ENCODE assay signal across 9 cellular contexts in genomic region chr21:15057290-15057689, GRCh38. TPM values are rescaled to one million over a fixed set of nuclear protein-coding genes. Genes with fewer than 3 reads are reported as not detected.
DNase-seq lines count a peak whose midpoint lies in the region; ATAC-seq lines count a peak whose summit lies in the region.
"Had no signal": no experiment of that assay in that cellular context is flagged by ENCODE, and none has a peak within 500 bp of the region (broad histone marks: within the 10 kb centered on the region; RNA-seq: fewer than 3 reads in every experiment).

No MANE protein-coding gene starts in this region.

- CTCF ChIA-PET in activated CD8-positive, alpha-beta memory T cell treated with anti-CD3 and anti-CD28 coated beads, Interleukin-2, amount 10 ng/mL, durations not matched to agents 7 days and 5 days (lab: Charles Lee), result interaction anchor here (1.1 kb wide), 1 partner anchor 56 kb away, joined by 3 read pairs; no protein-coding TSS in a partner anchor
- CTCF ChIA-PET in T-cell (lab: Charles Lee), result interaction anchor here (1.1 to 1.2 kb wide), 2 partner anchors 16 to 426 kb away, joined by 3 read pairs; no protein-coding TSS in a partner anchor

- no peaks in the 10 kb centered on the region for H3K9me3 Mint-ChIP-seq in activated CD8-positive, alpha-beta memory T cell treated with anti-CD3 and anti-CD28 coated beads, Interleukin-2, amount 10 ng/mL, durations not matched to agents 7 days and 5 days (ENCODE audit: low read depth)
- no peaks in the 10 kb centered on the region for H3K9me3 Mint-ChIP-seq in T-cell
- H3K9me3 Mint-ChIP-seq in stimulated activated effector memory CD8-positive, alpha-beta T cell treated with anti-CD3 and anti-CD28 coated beads, Interleukin-12 subunit alpha, Interleukin-12 subunit beta, amount 100 ng/mL, for 72 hours, result no peaks in the 10 kb centered on the region

- peak; percentile 42 for ATAC-seq in activated CD8-positive, alpha-beta memory T cell treated with anti-CD3 and anti-CD28 coated beads, Interleukin-2, amount 10 ng/mL, durations not matched to agents 7 days and 5 days
- peak in 3 of 4 experiments; percentile 37 to 45 (median 39) for ATAC-seq in T-cell (replicated peaks in 1 of 4)
- ATAC-seq in stimulated activated effector memory CD8-positive, alpha-beta T cell treated with anti-CD3 and anti-CD28 coated beads, Interleukin-12 subunit alpha, Interleukin-12 subunit beta, amount 100 ng/mL, for 72 hours, result peak; percentile 57
- no peak for ATAC-seq in HG02973 (IDR thresholded peaks at IDR 0.05; ENCODE audit: unreplicated experiment)

- H3K36me3 Mint-ChIP-seq in activated CD8-positive, alpha-beta memory T cell treated with anti-CD3 and anti-CD28 coated beads, Interleukin-2, amount 10 ng/mL, durations not matched to agents 7 days and 5 days, result no peaks in the 10 kb centered on the region
- H3K36me3 Mint-ChIP-seq in T-cell, result no peaks in the 10 kb centered on the region
- H3K36me3 Mint-ChIP-seq in stimulated activated effector memory CD8-positive, alpha-beta T cell treated with anti-CD3 and anti-CD28 coated beads, Interleukin-12 subunit alpha, Interleukin-12 subunit beta, amount 100 ng/mL, for 72 hours, result no peaks in the 10 kb centered on the region

- POLR2A ChIA-PET in T-cell (lab: Charles Lee), result interaction anchor here in 1 of 2 donors (0.7 kb wide), 1 partner anchor 533 kb away, joined by 3 read pairs; no protein-coding TSS in a partner anchor

- H3K27me3 Mint-ChIP-seq in activated CD8-positive, alpha-beta memory T cell treated with anti-CD3 and anti-CD28 coated beads, Interleukin-2, amount 10 ng/mL, durations not matched to agents 7 days and 5 days, result peaks cover 11% of the 10 kb centered on the region
- no peaks in the 10 kb centered on the region for H3K27me3 Mint-ChIP-seq in T-cell

- H3K27ac Mint-ChIP-seq in activated CD8-positive, alpha-beta memory T cell treated with anti-CD3 and anti-CD28 coated beads, Interleukin-2, amount 10 ng/mL, durations not matched to agents 7 days and 5 days, result no peak overlapping the region
- H3K27ac Mint-ChIP-seq in T-cell, result no peak overlapping the region
- peak overlapping the region; percentile 27 for H3K27ac Mint-ChIP-seq in stimulated activated effector memory CD8-positive, alpha-beta T cell treated with anti-CD3 and anti-CD28 coated beads, Interleukin-12 subunit alpha, Interleukin-12 subunit beta, amount 100 ng/mL, for 72 hours

- DNase-seq in activated CD8-positive, alpha-beta memory T cell treated with anti-CD3 and anti-CD28 coated beads, Interleukin-2, amount 10 ng/mL, durations not matched to agents 7 days and 5 days, result no peak
- no peak for DNase-seq in activated CD8-positive, alpha-beta memory T cell treated with anti-CD3 and anti-CD28 coated beads for 24 hours
- DNase-seq in T-cell, result no peak
- peak; percentile 77 for DNase-seq in islet precursor cell
- no peak for DNase-seq in stimulated activated effector memory CD8-positive, alpha-beta T cell treated with anti-CD3 and anti-CD28 coated beads, Interleukin-12 subunit alpha, Interleukin-12 subunit beta, amount 100 ng/mL, for 72 hours (ENCODE audit: low spot score in 2 of 2)
- no peak for DNase-seq in GM19240 (ENCODE audit: insufficient read length, low spot score)
- DNase-seq in AML-193 (lab: John Stamatoyannopoulos, UW), result no peak
- DNase-seq: activated CD4-positive, alpha-beta T cell treated with anti-CD3 and anti-CD28 coated beads, Interleukin-2, amount 50 U/mL, for 48 hours had no signal

- H3K4me3 Mint-ChIP-seq in activated CD8-positive, alpha-beta memory T cell treated with anti-CD3 and anti-CD28 coated beads, Interleukin-2, amount 10 ng/mL, durations not matched to agents 7 days and 5 days, result no peak overlapping the region
- peak overlapping the region in 2 of 3 donors; percentile 14 to 54 for H3K4me3 Mint-ChIP-seq in T-cell
- H3K4me3 Mint-ChIP-seq in stimulated activated effector memory CD8-positive, alpha-beta T cell treated with anti-CD3 and anti-CD28 coated beads, Interleukin-12 subunit alpha, Interleukin-12 subunit beta, amount 100 ng/mL, for 72 hours, result peak overlapping the region; percentile 48

- peaks cover 51% of the 10 kb centered on the region for H3K4me1 Mint-ChIP-seq in activated CD8-positive, alpha-beta memory T cell treated with anti-CD3 and anti-CD28 coated beads, Interleukin-2, amount 10 ng/mL, durations not matched to agents 7 days and 5 days
- H3K4me1 Mint-ChIP-seq in T-cell, result peaks cover 90 to 95% (median 92%) of the 10 kb centered on the region in 3 donors
- H3K4me1 Mint-ChIP-seq in stimulated activated effector memory CD8-positive, alpha-beta T cell treated with anti-CD3 and anti-CD28 coated beads, Interleukin-12 subunit alpha, Interleukin-12 subunit beta, amount 100 ng/mL, for 72 hours, result peaks cover 55% of the 10 kb centered on the region

RNA-seq across cellular contexts. Expression of gene NRIP1, which starts 7.5 kb away (rescaled TPM):
- 10 to 100 TPM; 13.2 to 18.8 TPM for total RNA-seq in activated CD8-positive, alpha-beta memory T cell treated with anti-CD3 and anti-CD28 coated beads, Interleukin-2, amount 10 ng/mL, durations not matched to agents 7 days and 5 days
- total RNA-seq in T-cell, result 10 to 100 TPM; 19.5 to 35.8 (median 26.5) TPM
